8 cellular contexts compared by ENCODE assay signal in genomic region chr5:61329729-61330128, GRCh38.
DNase-seq lines count a peak whose midpoint lies in the region; ATAC-seq and TF ChIP-seq lines count a peak whose summit lies in the region.

No MANE protein-coding gene starts in this region.

- H3K27me3 ChIP-seq in GM06990 (replicated peaks; ENCODE audit: control insufficient read depth, insufficient read depth, low read length) (no peaks in the 10 kb centered on the region; the same call in none of the 2 replicates), OCI-LY3 (ENCODE audit: low read depth, low read length) (peaks cover 18% of the 10 kb centered on the region), duodenal mucosa (ENCODE audit: control insufficient read depth in 1 of 2, insufficient read depth in 2 of 2, low read length in 2 of 2) (peaks cover 0 to 3% of the 10 kb centered on the region in 2 donors), neuron (ENCODE audit: insufficient read depth, low read length) (no peaks in the 10 kb centered on the region)

- H3K4me3 ChIP-seq in GM06990 (replicated peaks; ENCODE audit: low read depth, low read length) (no peak overlapping the region), OCI-LY3 (ENCODE audit: low read length) (peak overlapping the region; percentile 98), duodenal mucosa (ENCODE audit: low read depth in 1 of 2, low read length in 2 of 2) (peak overlapping the region; percentile 78 to 81), neuron (ENCODE audit: low read length) (peak overlapping the region; percentile 92)

- H3K4me1 ChIP-seq in OCI-LY3 (ENCODE audit: low read length) (peaks cover 32% of the 10 kb centered on the region), duodenal mucosa (ENCODE audit: control insufficient read depth in 1 of 2, insufficient read depth in 2 of 2, low read length in 2 of 2) (peaks cover 24 to 25% of the 10 kb centered on the region in 2 donors), neuron (ENCODE audit: insufficient read depth, low read length) (peaks cover 17% of the 10 kb centered on the region)

- H4K20me1 ChIP-seq in OCI-LY3 (ENCODE audit: insufficient read depth, low read length) = peaks cover 12% of the 10 kb centered on the region

- H3K36me3 ChIP-seq in GM06990 (ENCODE audit: control insufficient read depth, insufficient read depth, low read length) = no peaks in the 10 kb centered on the region
- H3K36me3 ChIP-seq in OCI-LY3 (replicated peaks; ENCODE audit: low read depth, low read length) = no peaks in the 10 kb centered on the region
- H3K36me3 ChIP-seq in duodenal mucosa (ENCODE audit: control insufficient read depth in 1 of 2, insufficient read depth in 2 of 2, low read length in 2 of 2) = no peaks in the 10 kb centered on the region
- no peaks in the 10 kb centered on the region for H3K36me3 ChIP-seq in neuron (ENCODE audit: insufficient read depth, low read length)

- peaks cover 20% of the 10 kb centered on the region for H3K79me2 ChIP-seq in OCI-LY3 (ENCODE audit: low read length)

- ATAC-seq in GM21737 (IDR thresholded peaks at IDR 0.05; ENCODE audit: unreplicated experiment) = no peak

- H2AFZ ChIP-seq in OCI-LY3 (ENCODE audit: low read depth, low read length) = no peak overlapping the region
- H2AFZ ChIP-seq in neuron (ENCODE audit: low read depth, low read length) = no peak overlapping the region

- no peak for TF ChIP-seq CTCF in GM06990 (IDR thresholded peaks at IDR 0.05; ENCODE audit: insufficient read depth, low read length, poor library complexity, severe bottlenecking)
- TF ChIP-seq CTCF in OCI-LY3 (IDR thresholded peaks at IDR 0.05; ENCODE audit: low read depth, low read length) = no peak

- H3K27ac ChIP-seq in OCI-LY3 (ENCODE audit: low read length) (no peak overlapping the region), duodenal mucosa (ENCODE audit: low read depth, low read length) (no peak overlapping the region)

- peak overlapping the region; percentile 87 for H3K4me2 ChIP-seq in OCI-LY3 (ENCODE audit: low read length)

- peak; percentile 26 for DNase-seq in GM06990 (ENCODE audit: extremely low read depth, insufficient read length)
- no peak for DNase-seq in COR-L47 (lab: John Stamatoyannopoulos, UW)
- no peak for DNase-seq in NCI-H2227 (lab: John Stamatoyannopoulos, UW; ENCODE audit: unreplicated experiment)
- DNase-seq in NCI-H2029 (lab: John Stamatoyannopoulos, UW) = no peak

- H3K9me3 ChIP-seq in OCI-LY3 (ENCODE audit: insufficient read depth, low read length) = no peaks in the 10 kb centered on the region
- no peaks in the 10 kb centered on the region for H3K9me3 ChIP-seq in duodenal mucosa (ENCODE audit: control insufficient read depth in 1 of 2, low read length in 2 of 2)
- H3K9me3 ChIP-seq in neuron (ENCODE audit: low read length) = no peaks in the 10 kb centered on the region

- H3K9ac ChIP-seq in OCI-LY3 (ENCODE audit: low read length) = peak overlapping the region; percentile 81
- peak overlapping the region; percentile 49 to 86 for H3K9ac ChIP-seq in duodenal mucosa (ENCODE audit: low read depth in 1 of 2, low read length in 2 of 2)
